In the genomic region with DNA sequence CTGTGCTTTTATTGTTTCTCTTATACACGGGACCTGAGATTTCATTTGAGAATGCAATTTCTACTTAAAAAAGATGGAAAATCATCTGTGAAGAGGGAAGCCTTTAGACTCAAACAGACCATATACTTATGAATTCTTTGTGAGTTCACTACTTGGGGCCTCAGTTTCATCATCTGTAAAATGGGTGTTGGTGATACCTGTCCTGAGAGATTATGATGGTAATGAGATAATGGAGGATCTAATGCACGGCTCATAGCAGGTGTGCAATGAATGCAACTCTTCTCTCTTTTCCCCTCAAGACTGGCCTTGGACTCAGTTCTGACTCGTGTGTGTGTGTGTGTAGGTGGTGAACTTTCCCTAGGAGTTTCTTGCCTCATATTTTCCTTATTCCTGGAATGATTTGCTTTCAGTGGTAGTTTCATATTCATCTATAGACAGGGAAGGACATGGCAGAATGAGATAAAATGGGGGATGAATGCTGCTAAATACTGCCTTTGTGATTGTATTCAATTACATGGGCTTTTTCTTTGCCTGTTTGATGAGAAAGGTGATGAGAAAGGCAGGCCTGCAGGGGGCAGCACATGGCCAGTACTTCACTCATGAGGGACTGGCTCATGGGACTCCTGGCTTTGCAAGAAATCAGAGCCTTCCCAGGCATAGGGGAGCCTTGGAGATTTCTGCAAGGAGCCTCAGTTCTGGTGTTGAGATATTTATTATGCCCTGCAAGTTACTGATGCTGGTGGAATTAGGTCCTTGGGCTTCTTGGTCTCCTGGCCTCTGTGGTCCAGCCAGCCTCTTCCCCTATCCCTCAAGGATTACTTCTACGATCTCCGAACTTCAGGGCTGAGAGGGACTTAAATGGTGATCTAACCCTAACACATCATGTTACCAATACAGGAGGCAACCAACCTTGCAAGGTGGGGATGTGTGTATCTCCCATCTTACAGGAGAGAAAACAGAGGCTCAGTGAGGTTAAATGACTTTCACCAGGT, we compare ENCODE assay signal across 8 cellular contexts.
DNase-seq lines count a peak whose midpoint lies in the region; ATAC-seq and TF ChIP-seq lines count a peak whose summit lies in the region.

No MANE protein-coding gene starts in this region.

- H3K27ac ChIP-seq in dorsolateral prefrontal cortex = peak overlapping the region in 6 of 59 donors; percentile 6 to 59 (median 50)

- H3K36me3 ChIP-seq in H7 (replicated peaks; ENCODE audit: control insufficient read depth, insufficient read depth, low read length) = no peaks in the 10 kb centered on the region

- peak; percentile 55 for DNase-seq in AG09319 (ENCODE audit: extremely low read depth, low read depth)
- DNase-seq in H7 = peak; percentile 87
- peak; percentile 77 for DNase-seq in NCI-H69 (lab: John Stamatoyannopoulos, UW)
- peak; percentile 63 to 68 for DNase-seq in activated CD4-positive, alpha-beta T cell treated with anti-CD3 and anti-CD28 coated beads, Interleukin-2, amount 50 U/mL, for 4 hours
- peak; percentile 59 to 93 (median 83) for DNase-seq in dorsolateral prefrontal cortex
- DNase-seq in medulla oblongata (ENCODE audit: extremely low spot score) = peak; percentile 89
- DNase-seq in stimulated activated CD8-positive, alpha-beta memory T cell treated with anti-CD3 and anti-CD28 coated beads, Interleukin-15, amount 100 ng/mL, for 24 hours (ENCODE audit: low read depth) = peak; percentile 25

- H3K4me3 ChIP-seq in H7 (ENCODE audit: insufficient read depth, low read depth, low read length) (no peak overlapping the region), dorsolateral prefrontal cortex (no peak overlapping the region)

- ATAC-seq in HG02610 (IDR thresholded peaks at IDR 0.05; ENCODE audit: unreplicated experiment) = no peak

- intact Hi-C loops in dorsolateral prefrontal cortex (cut with DNase I) = loop anchor here in 1 of 2 donors (2.0 to 5.0 kb wide), 2 partner anchors 19 to 964 kb away; no protein-coding TSS in a partner anchor

- H3K27me3 ChIP-seq in H7 (ENCODE audit: control insufficient read depth, insufficient read depth, low read length) = no peaks in the 10 kb centered on the region
- peaks cover 0 to 4% (median 0%) of the 10 kb centered on the region in 45 donors for H3K27me3 ChIP-seq in dorsolateral prefrontal cortex

- TF ChIP-seq CTCF in AG09319 (IDR thresholded peaks at IDR 0.05; ENCODE audit: low read depth, low read length) (peak; percentile 84), dorsolateral prefrontal cortex (IDR thresholded peaks at IDR 0.05 in 54 of 56, conservative IDR thresholded peaks at IDR 0.05 in 2 of 56; ENCODE audit: low read depth in 1 of 56, partially characterized antibody in 56 of 56) (peak; percentile 57 to 91 (median 82))

Comparison
In these comparisons a context has a peak if more than half of its experiments do, and no peak if none do; other contexts are left out.
1. DNase-seq: peak in every context shown above with its lines; median percentile 89 in medulla oblongata; 87 in H7; 83 in dorsolateral prefrontal cortex; 77 in NCI-H69; 66 in activated CD4-positive, alpha-beta T cell treated with anti-CD3 and anti-CD28 coated beads, Interleukin-2, amount 50 U/mL, for 4 hours; 55 in AG09319; 25 in stimulated activated CD8-positive, alpha-beta memory T cell treated with anti-CD3 and anti-CD28 coated beads, Interleukin-15, amount 100 ng/mL, for 24 hours.